8 cellular contexts compared by ENCODE assay signal in the genomic region with DNA sequence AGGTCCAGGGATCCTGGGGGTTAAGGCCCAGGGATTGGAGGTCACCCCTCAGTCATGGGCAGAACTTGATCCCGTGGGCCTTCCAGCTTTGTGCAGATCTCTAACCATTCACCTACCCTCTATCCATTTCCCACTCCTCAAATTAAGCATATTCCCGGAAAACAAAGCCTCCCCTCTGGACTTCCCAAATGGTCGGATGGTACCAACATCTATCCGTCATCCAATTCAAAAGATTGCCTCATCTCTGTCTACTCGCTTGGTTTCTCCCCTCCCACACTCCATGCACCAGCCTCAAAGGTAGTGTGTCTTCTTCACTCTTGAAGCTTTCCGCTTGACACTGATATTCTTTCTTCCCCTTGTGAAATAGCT. TPM values are rescaled to one million over a fixed set of nuclear protein-coding genes. Genes with fewer than 3 reads are reported as not detected.
DNase-seq lines count a peak whose midpoint lies in the region; ATAC-seq and TF ChIP-seq lines count a peak whose summit lies in the region.

No MANE protein-coding gene starts in this region.

- CTCF ChIA-PET in CD4-positive, alpha-beta T cell (lab: Charles Lee) = interaction anchor here (0.8 kb wide), 1 partner anchor 86 kb away, joined by 4 read pairs; no protein-coding TSS in a partner anchor

- peak; percentile 47 for ATAC-seq in CD4-positive, alpha-beta T cell (ENCODE audit: poor library complexity)
- no peak for ATAC-seq in HG03457 (IDR thresholded peaks at IDR 0.05; ENCODE audit: unreplicated experiment)
- no peak for ATAC-seq in HG03571 (IDR thresholded peaks at IDR 0.05; ENCODE audit: unreplicated experiment)

- peak overlapping the region; percentile 56 for H3K27ac ChIP-seq in CD4-positive, alpha-beta T cell (ENCODE audit: low read depth, low read length)
- H3K27ac ChIP-seq in breast epithelium = peak overlapping the region; percentile 81 to 91

- H3K27me3 Mint-ChIP-seq in CD4-positive, alpha-beta T cell = no peaks in the 10 kb centered on the region

- H3K4me3 Mint-ChIP-seq in CD4-positive, alpha-beta T cell = peak overlapping the region; percentile 97

- intact Hi-C loops in CD4-positive, alpha-beta T cell (cut with DNase I, micrococcal nuclease) = loop anchor here (2.0 to 10.0 kb wide), 6 partner anchors 87 to 619 kb away; no protein-coding TSS in a partner anchor
- intact Hi-C loops in breast epithelium (cut with DNase I; ENCODE audit: low total_unique reads) = no loop called here

- no peaks in the 10 kb centered on the region for H3K4me1 ChIP-seq in breast epithelium
- H3K4me1 ChIP-seq in neuron (ENCODE audit: insufficient read depth, low read length) = no peaks in the 10 kb centered on the region

- TF ChIP-seq POLR2A in breast epithelium (IDR thresholded peaks at IDR 0.05) = no peak

- H3K36me3 ChIP-seq in breast epithelium (no peaks in the 10 kb centered on the region), neuron (ENCODE audit: insufficient read depth, low read length) (peaks cover 2% of the 10 kb centered on the region)

- DNase-seq in CD4-positive, alpha-beta T cell = no peak
- no peak for DNase-seq in LNCaP clone FGC (ENCODE audit: low read depth)
- DNase-seq in breast epithelium (ENCODE audit: low spot score in 2 of 2) = no peak
- no peak for DNase-seq in COR-L47 (lab: John Stamatoyannopoulos, UW)
- no peak for DNase-seq in HUDEP-2 (lab: John Stamatoyannopoulos, UW; ENCODE audit: unreplicated experiment in 76 of 76)

- H3K27me3 ChIP-seq in CD4-positive, alpha-beta T cell (ENCODE audit: control insufficient read depth, insufficient read depth, low read length) = no peaks in the 10 kb centered on the region
- H3K27me3 ChIP-seq in breast epithelium = no peaks in the 10 kb centered on the region
- no peaks in the 10 kb centered on the region for H3K27me3 ChIP-seq in neuron (ENCODE audit: insufficient read depth, low read length)

- TF ChIP-seq CTCF in CD4-positive, alpha-beta T cell (IDR thresholded peaks at IDR 0.05) = peak; percentile 19
- TF ChIP-seq CTCF in LNCaP clone FGC (IDR thresholded peaks at IDR 0.05; ENCODE audit: control insufficient read depth, extremely low read depth, insufficient read depth) = no peak
- peak in 1 of 3 donors; percentile 11 for TF ChIP-seq CTCF in breast epithelium (IDR thresholded peaks at IDR 0.05)

- peak overlapping the region; percentile 85 for H2AFZ ChIP-seq in neuron (ENCODE audit: low read depth, low read length)

- peak overlapping the region; percentile 83 for H3K27ac Mint-ChIP-seq in CD4-positive, alpha-beta T cell

- no peaks in the 10 kb centered on the region for H3K9me3 Mint-ChIP-seq in CD4-positive, alpha-beta T cell

- H3K4me3 ChIP-seq in LNCaP clone FGC (ENCODE audit: low read depth, low read length) (peak overlapping the region; percentile 38), breast epithelium (peak overlapping the region; percentile 67 to 85 (median 71)), neuron (ENCODE audit: low read length) (peak overlapping the region; percentile 49)

- H3K9me3 ChIP-seq in CD4-positive, alpha-beta T cell (ENCODE audit: control insufficient read depth, low read length) = no peaks in the 10 kb centered on the region
- no peaks in the 10 kb centered on the region for H3K9me3 ChIP-seq in breast epithelium
- no peaks in the 10 kb centered on the region for H3K9me3 ChIP-seq in neuron (ENCODE audit: low read length)

- H3K36me3 Mint-ChIP-seq in CD4-positive, alpha-beta T cell (ENCODE audit: low read depth) = peaks cover 7% of the 10 kb centered on the region

- POLR2A ChIA-PET in CD4-positive, alpha-beta T cell (lab: Charles Lee) = interaction anchor here (1.0 to 1.4 kb wide), 2 partner anchors 86 to 1566 kb away, joined by 3 read pairs; no protein-coding TSS in a partner anchor

- peaks cover 21% of the 10 kb centered on the region for H3K4me1 Mint-ChIP-seq in CD4-positive, alpha-beta T cell (ENCODE audit: low read depth)

RNA-seq across cellular contexts. Expression of a gene that starts 0.5 kb away (rescaled TPM):
- 1 to 10 TPM; 6.5 to 8.5 TPM for total RNA-seq in CD4-positive, alpha-beta T cell
- 10 to 100 TPM; 10.2 to 18.6 (median 14.7) TPM for total RNA-seq in breast epithelium
